ENCODE assay signal across 12 cellular contexts in genomic region chr3:194327030-194327413, GRCh38. TPM values are rescaled to one million over a fixed set of nuclear protein-coding genes. Genes with fewer than 3 reads are reported as not detected.
"Had no signal": no experiment of that assay in that cellular context is flagged by ENCODE, and none has a peak within 500 bp of the region (broad histone marks: within the 10 kb centered on the region; RNA-seq: fewer than 3 reads in every experiment).

No MANE protein-coding gene starts in this region.

- ATAC-seq: activated T-helper 17 cell treated with anti-CD3 and anti-CD28 coated beads, Interleukin-2, amount 50 U/mL, for 72 hours; right cardiac atrium; stimulated activated naive CD8-positive, alpha-beta T cell treated with anti-CD3 and anti-CD28 coated beads, Interleukin-15, Interleukin-2, amounts not matched to agents 100 U/mL and 50 U/mL, for 24 hours had no signal

- H3K36me3 ChIP-seq: upper lobe of left lung had no signal

- H3K4me3 ChIP-seq: upper lobe of left lung had no signal

- H3K9me3 ChIP-seq: upper lobe of left lung had no signal

- DNase-seq: activated naive CD4-positive, alpha-beta T cell treated with anti-CD3 and anti-CD28 coated beads, Interleukin-2, amount 10 ng/mL, durations not matched to agents 7 days and 5 days; activated T-cell treated with anti-CD3 and anti-CD28 coated beads for 4 hours; glutamatergic neuron; nephron progenitor cell; right cardiac atrium; stimulated activated naive CD8-positive, alpha-beta T cell treated with anti-CD3 and anti-CD28 coated beads, Interleukin-15, Interleukin-2, amounts not matched to agents 100 U/mL and 50 U/mL, for 24 hours; upper lobe of left lung had no signal

- H3K27ac ChIP-seq: upper lobe of left lung had no signal

- H3K27me3 ChIP-seq: upper lobe of left lung had no signal

RNA-seq across cellular contexts. Expression of gene CPN2, which starts 24.1 kb away (rescaled TPM):
- total RNA-seq: activated CD8-positive, alpha-beta memory T cell treated with anti-CD3 and anti-CD28 coated beads for 36 hours; activated T-helper 17 cell treated with anti-CD3 and anti-CD28 coated beads, Interleukin-2, amount 50 U/mL, for 72 hours; dermis microvascular lymphatic vessel endothelial cell; fibroblast of villous mesenchyme; progenitor cell of endocrine pancreas; right cardiac atrium had no signal

RNA-seq across cellular contexts. Expression of gene LRRC15, which starts 42.5 kb away (rescaled TPM):
- total RNA-seq: activated CD8-positive, alpha-beta memory T cell treated with anti-CD3 and anti-CD28 coated beads for 36 hours; activated T-helper 17 cell treated with anti-CD3 and anti-CD28 coated beads, Interleukin-2, amount 50 U/mL, for 72 hours; progenitor cell of endocrine pancreas had no signal
